In genomic region chr4:98891533-98892337, GRCh38 we compare ENCODE assay signal across 25 cellular contexts.
"Had no signal": no experiment of that assay in that cellular context is flagged by ENCODE, and none has a peak within 500 bp of the region (broad histone marks: within the 10 kb centered on the region; RNA-seq: fewer than 3 reads in every experiment).

No MANE protein-coding gene starts in this region.

- DNase-seq: activated CD4-positive, alpha-beta T cell treated with anti-CD3 and anti-CD28 coated beads for 4 hours; activated CD4-positive, alpha-beta T cell treated with anti-CD3 and anti-CD28 coated beads, Interleukin-2, amount 50 U/mL, for 48 hours; activated CD4-positive, CD25-positive, alpha-beta regulatory T cell; activated CD8-positive, alpha-beta memory T cell treated with anti-CD3 and anti-CD28 coated beads for 24 hours; activated gamma-delta T cell; activated naive CD4-positive, alpha-beta T cell treated with anti-CD3 and anti-CD28 coated beads, Interleukin-2, amount 10 ng/mL, durations not matched to agents 7 days and 5 days; brain microvascular endothelial cell; caudate nucleus; glutamatergic neuron; left ventricle myocardium inferior; mucosa of descending colon; posterior cingulate gyrus; sigmoid colon; small intestine; stimulated activated CD4-positive, alpha-beta T cell treated with anti-CD3 and anti-CD28 coated beads, Interleukin-4, amount 100 ng/mL, for 24 hours; T-helper 2 cell had no signal

- H3K4me3 ChIP-seq: adrenal gland, left ventricle myocardium inferior, lung, mucosa of descending colon, sigmoid colon, thoracic aorta had no signal

- H3K4me3 Mint-ChIP-seq: activated naive CD4-positive, alpha-beta T cell treated with anti-CD3 and anti-CD28 coated beads, Interleukin-2, amount 10 ng/mL, durations not matched to agents 7 days and 5 days; dendritic cell treated with granulocyte-macrophage colony-stimulating factor and Interleukin-4, amounts not matched to agents 40 ng/mL and 50 ng/mL, for 4 days; endodermal cell; natural killer cell treated with Interleukin-12 subunit alpha and Interleukin-12 subunit beta and Interleukin-15 and Interleukin-18, amount 100 ng/mL, for 72 hours; stimulated activated effector memory CD8-positive, alpha-beta T cell treated with anti-CD3 and anti-CD28 coated beads, Interleukin-12 subunit alpha, Interleukin-12 subunit beta, amount 100 ng/mL, for 72 hours; stimulated activated naive CD8-positive, alpha-beta T cell treated with anti-CD3 and anti-CD28 coated beads, Interleukin-15, Interleukin-2, amounts not matched to agents 100 ng/mL and 50 ng/mL, for 24 hours had no signal

- H3K27me3 ChIP-seq: adrenal gland, brain microvascular endothelial cell, sigmoid colon had no signal

- H3K27me3 Mint-ChIP-seq: activated naive CD4-positive, alpha-beta T cell treated with anti-CD3 and anti-CD28 coated beads, Interleukin-2, amount 10 ng/mL, durations not matched to agents 7 days and 5 days; dendritic cell treated with granulocyte-macrophage colony-stimulating factor and Interleukin-4, amounts not matched to agents 40 ng/mL and 50 ng/mL, for 4 days; natural killer cell treated with Interleukin-12 subunit alpha and Interleukin-12 subunit beta and Interleukin-15 and Interleukin-18, amount 100 ng/mL, for 72 hours; stimulated activated naive CD8-positive, alpha-beta T cell treated with anti-CD3 and anti-CD28 coated beads, Interleukin-15, Interleukin-2, amounts not matched to agents 100 ng/mL and 50 ng/mL, for 24 hours had no signal

- H3K9me3 ChIP-seq: left ventricle myocardium inferior, mucosa of descending colon, sigmoid colon, thoracic aorta had no signal

- ATAC-seq: esophagus mucosa; mucosa of descending colon; natural killer cell treated with Interleukin-12 subunit alpha and Interleukin-12 subunit beta and Interleukin-15 and Interleukin-18, amount 100 ng/mL, for 72 hours; stimulated activated effector memory CD8-positive, alpha-beta T cell treated with anti-CD3 and anti-CD28 coated beads, Interleukin-12 subunit alpha, Interleukin-12 subunit beta, amount 100 ng/mL, for 72 hours had no signal

- H3K4me1 Mint-ChIP-seq: endodermal cell had no signal

- H3K9me3 Mint-ChIP-seq: activated naive CD4-positive, alpha-beta T cell treated with anti-CD3 and anti-CD28 coated beads, Interleukin-2, amount 10 ng/mL, durations not matched to agents 7 days and 5 days; dendritic cell treated with granulocyte-macrophage colony-stimulating factor and Interleukin-4, amounts not matched to agents 40 ng/mL and 50 ng/mL, for 4 days; endodermal cell; natural killer cell treated with Interleukin-12 subunit alpha and Interleukin-12 subunit beta and Interleukin-15 and Interleukin-18, amount 100 ng/mL, for 72 hours; stimulated activated effector memory CD8-positive, alpha-beta T cell treated with anti-CD3 and anti-CD28 coated beads, Interleukin-12 subunit alpha, Interleukin-12 subunit beta, amount 100 ng/mL, for 72 hours; stimulated activated naive CD8-positive, alpha-beta T cell treated with anti-CD3 and anti-CD28 coated beads, Interleukin-15, Interleukin-2, amounts not matched to agents 100 ng/mL and 50 ng/mL, for 24 hours had no signal

- H3K27ac ChIP-seq: adrenal gland, brain microvascular endothelial cell, left ventricle myocardium inferior, sigmoid colon had no signal

- H3K36me3 ChIP-seq: thoracic aorta had no signal

- H3K27ac Mint-ChIP-seq: activated naive CD4-positive, alpha-beta T cell treated with anti-CD3 and anti-CD28 coated beads, Interleukin-2, amount 10 ng/mL, durations not matched to agents 7 days and 5 days; dendritic cell treated with granulocyte-macrophage colony-stimulating factor and Interleukin-4, amounts not matched to agents 40 ng/mL and 50 ng/mL, for 4 days; stimulated activated effector memory CD8-positive, alpha-beta T cell treated with anti-CD3 and anti-CD28 coated beads, Interleukin-12 subunit alpha, Interleukin-12 subunit beta, amount 100 ng/mL, for 72 hours; stimulated activated naive CD8-positive, alpha-beta T cell treated with anti-CD3 and anti-CD28 coated beads, Interleukin-15, Interleukin-2, amounts not matched to agents 100 ng/mL and 50 ng/mL, for 24 hours had no signal

- H3K4me1 ChIP-seq: sigmoid colon had no signal
